7 cellular contexts compared by ENCODE assay signal in the genomic region with DNA sequence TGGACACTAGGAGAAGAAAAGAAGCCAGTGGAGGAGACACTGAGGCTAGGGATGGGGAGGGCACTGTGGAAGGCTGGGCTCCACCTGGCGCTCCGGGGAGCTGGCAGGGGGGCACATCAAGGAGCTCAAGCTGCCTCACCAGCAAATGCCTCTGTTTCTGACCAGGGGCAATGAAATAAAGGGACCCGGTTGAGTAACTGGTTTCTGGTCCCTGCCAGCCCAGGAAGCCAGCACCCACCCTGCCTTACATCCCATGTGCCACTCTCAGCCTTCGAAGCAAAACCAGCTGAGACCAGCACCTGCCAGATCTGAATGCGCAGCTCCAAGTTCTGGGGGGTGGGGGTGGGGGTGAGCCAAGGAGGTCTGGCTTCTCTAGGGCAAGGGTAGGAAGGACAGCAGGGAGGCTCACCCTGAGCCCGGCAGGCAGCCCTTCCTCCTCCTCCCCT. TPM values are rescaled to one million over a fixed set of nuclear protein-coding genes. Genes with fewer than 3 reads are reported as not detected.
DNase-seq lines count a peak whose midpoint lies in the region; ATAC-seq and TF ChIP-seq lines count a peak whose summit lies in the region.

No MANE protein-coding gene starts in this region.

- TF ChIP-seq POLR2A in sigmoid colon (IDR thresholded peaks at IDR 0.05): no peak

- no peak for DNase-seq in HAP-1 (ENCODE audit: low spot score in 2 of 2)
- DNase-seq in RWPE2 (ENCODE audit: low spot score): no peak
- no peak for DNase-seq in fibroblast of villous mesenchyme (ENCODE audit: low read depth)
- peak; percentile 32 for DNase-seq in sigmoid colon
- DNase-seq in GOT3 (lab: John Stamatoyannopoulos, UW): no peak
- DNase-seq in effector CD8-positive, alpha-beta T cell (lab: John Stamatoyannopoulos, UW): no peak
- no peak for DNase-seq in stimulated activated naive CD4-positive, alpha-beta T cell (lab: John Stamatoyannopoulos, UW)

- TF ChIP-seq CTCF in RWPE2 (IDR thresholded peaks at IDR 0.05; ENCODE audit: poor library complexity, severe bottlenecking): no peak
- no peak for TF ChIP-seq CTCF in fibroblast of villous mesenchyme (IDR thresholded peaks at IDR 0.05; ENCODE audit: insufficient read depth, low read depth, low read length)
- no peak for TF ChIP-seq CTCF in sigmoid colon (IDR thresholded peaks at IDR 0.05)

- intact Hi-C loops in sigmoid colon (cut with DNase I): no loop called here

- no peaks in the 10 kb centered on the region for H3K36me3 ChIP-seq in HAP-1 (replicated peaks)
- no peaks in the 10 kb centered on the region for H3K36me3 ChIP-seq in RWPE2 (ENCODE audit: low read depth)
- H3K36me3 ChIP-seq in sigmoid colon: no peaks in the 10 kb centered on the region

- in situ Hi-C loops in HAP-1 (cut with MboI; ENCODE audit: low sequenced_read_pairs): no loop called here

- H3K9me3 ChIP-seq in HAP-1 (no peaks in the 10 kb centered on the region), RWPE2 (ENCODE audit: severe bottlenecking) (no peaks in the 10 kb centered on the region), sigmoid colon (no peaks in the 10 kb centered on the region)

- H3K27ac ChIP-seq in RWPE2 (ENCODE audit: poor library complexity, severe bottlenecking) (peak overlapping the region; percentile 91), sigmoid colon (no peak overlapping the region)

- TF ChIP-seq EP300 in sigmoid colon (IDR thresholded peaks at IDR 0.05): no peak

- H3K27me3 ChIP-seq in HAP-1 (ENCODE audit: low read depth): no peaks in the 10 kb centered on the region
- no peaks in the 10 kb centered on the region for H3K27me3 ChIP-seq in RWPE2 (ENCODE audit: insufficient read depth, poor library complexity, severe bottlenecking)
- peaks cover 0 to 21% (median 17%) of the 10 kb centered on the region in 3 donors for H3K27me3 ChIP-seq in sigmoid colon

- H3K4me3 ChIP-seq in HAP-1 (peak overlapping the region; percentile 14), RWPE2 (ENCODE audit: severe bottlenecking) (no peak overlapping the region), fibroblast of villous mesenchyme (ENCODE audit: low read depth, low read length) (peak overlapping the region; percentile 40), sigmoid colon (peak overlapping the region in 2 of 4 donors; percentile 35 to 41)

- 20 to 43% methylated on average over 6 of the region's 6 CpGs for WGBS in sigmoid colon, 2 donors

- ATAC-seq in RWPE2 (ENCODE audit: low read depth): no peak

- H3K4me1 ChIP-seq in HAP-1 (peaks cover 7% of the 10 kb centered on the region), RWPE2 (ENCODE audit: insufficient read depth, poor library complexity, severe bottlenecking) (peaks cover 53% of the 10 kb centered on the region), sigmoid colon (peaks cover 0 to 12% (median 9%) of the 10 kb centered on the region in 4 donors)

RNA-seq across cellular contexts. Expression of a gene that starts 0.4 kb away (rescaled TPM):
- total RNA-seq in fibroblast of villous mesenchyme (under 0.01 TPM in 2 replicates), sigmoid colon (1 to 10 TPM in 3 of 4 donors, under 1 TPM in 1; 0.33 to 3.0 (median 1.2) TPM)
- 1 to 10 TPM; 1.2 to 2.8 (median 1.6) TPM for polyA plus RNA-seq in sigmoid colon

RNA-seq across cellular contexts. Expression of a gene that starts 44.4 kb away (rescaled TPM):
- not detected in 2 replicates for total RNA-seq in fibroblast of villous mesenchyme
- 1 to 10 TPM in 1 of 4 donors, not detected in 3; 1.6 TPM for total RNA-seq in sigmoid colon
- polyA plus RNA-seq in sigmoid colon: not detected
